Comparison of ENCODE assay signal across 18 cellular contexts in the genomic region with DNA sequence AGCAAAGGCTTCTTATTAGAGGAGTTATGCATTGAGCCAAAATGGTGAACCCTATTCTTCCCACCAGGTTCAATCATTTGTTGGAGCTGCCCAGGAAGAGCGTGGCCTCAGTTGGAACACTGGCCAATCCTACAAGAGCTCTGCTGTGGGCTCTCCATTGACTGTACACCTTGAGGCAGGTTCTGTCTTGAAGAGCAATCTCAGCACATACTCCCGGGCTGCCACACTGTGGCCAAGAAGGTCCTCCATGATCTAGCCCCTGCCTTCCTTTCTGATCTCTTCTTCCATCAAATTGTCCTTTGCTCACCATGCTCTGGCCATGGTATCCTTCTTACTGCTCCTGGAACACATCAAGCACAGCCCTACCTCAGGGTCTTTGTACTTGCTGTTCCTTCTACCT. TPM values are rescaled to one million over a fixed set of nuclear protein-coding genes. Genes with fewer than 3 reads are reported as not detected.
DNase-seq lines count a peak whose midpoint lies in the region; ATAC-seq and TF ChIP-seq lines count a peak whose summit lies in the region.
"Had no signal": no experiment of that assay in that cellular context is flagged by ENCODE, and none has a peak within 500 bp of the region (broad histone marks: within the 10 kb centered on the region; RNA-seq: fewer than 3 reads in every experiment).

No MANE protein-coding gene starts in this region.

- POLR2A ChIA-PET in MCF 10A (lab: Yijun Ruan, JAX) = interaction anchor here (0.7 kb wide), 1 partner anchor 22 kb away, joined by 3 read pairs; no protein-coding TSS in a partner anchor
- POLR2A ChIA-PET in Caco-2 (lab: Charles Lee) = no interaction called here
- POLR2A ChIA-PET in naive thymus-derived CD4-positive, alpha-beta T cell (lab: Charles Lee) = interaction anchor here (0.7 kb wide), 1 partner anchor 15 kb away, joined by 4 read pairs; no protein-coding TSS in a partner anchor

- H3K27ac ChIP-seq in mammary epithelial cell (ENCODE audit: insufficient read depth, low read depth, low read length) (no peak overlapping the region), VCaP (peak overlapping the region; percentile 31; the same call in 1 of the 2 replicates), foreskin keratinocyte (no peak overlapping the region), lower lobe of right lung (no peak overlapping the region)
- no peak overlapping the region for H3K27ac ChIP-seq in naive thymus-derived CD4-positive, alpha-beta T cell (ENCODE audit: low read depth, low read length)
- H3K27ac ChIP-seq: 22Rv1, BLaER1, HL-60 had no signal

- H3K27me3 Mint-ChIP-seq in MCF 10A (ENCODE audit: insufficient read depth, unreplicated experiment) (peaks cover 19% of the 10 kb centered on the region), Caco-2 (ENCODE audit: insufficient read depth, unreplicated experiment) (peaks cover 13% of the 10 kb centered on the region)
- peaks cover 10 to 25% (median 17%) of the 10 kb centered on the region in 5 donors for H3K27me3 Mint-ChIP-seq in naive thymus-derived CD4-positive, alpha-beta T cell

- no peak overlapping the region for H3K4me2 ChIP-seq in mammary epithelial cell (ENCODE audit: insufficient read depth, low read depth, low read length)
- H3K4me2 ChIP-seq: BLaER1 had no signal

- intact Hi-C loops in mammary epithelial cell (cut with micrococcal nuclease) (no loop called here), MCF 10A (cut with micrococcal nuclease) (loop anchor here (5.0 kb wide), 1 partner anchor 55 kb away; no protein-coding TSS in a partner anchor), Caco-2 (cut with micrococcal nuclease; ENCODE audit: unreplicated experiment) (no loop called here), lower lobe of right lung (cut with DNase I) (no loop called here)
- intact Hi-C loops in naive thymus-derived CD4-positive, alpha-beta T cell (cut with micrococcal nuclease) = no loop called here

- dilution Hi-C loops in mammary epithelial cell (cut with HindIII; ENCODE audit: low sequenced_read_pairs) = no loop called here

- TF ChIP-seq CTCF in mammary epithelial cell (conservative IDR thresholded peaks at IDR 0.05 in 1 of 2, IDR thresholded peaks at IDR 0.05 in 1 of 2; ENCODE audit: extremely low read depth in 1 of 2, insufficient read depth in 1 of 2, low read depth in 1 of 2, low read length in 2 of 2) = no peak
- no peak for TF ChIP-seq CTCF in MCF 10A (IDR thresholded peaks at IDR 0.05; ENCODE audit: unreplicated experiment)
- TF ChIP-seq CTCF in VCaP (conservative IDR thresholded peaks at IDR 0.05) = no peak
- no peak for TF ChIP-seq CTCF in foreskin keratinocyte (conservative IDR thresholded peaks at IDR 0.05)
- TF ChIP-seq CTCF in Caco-2 (IDR thresholded peaks at IDR 0.05; ENCODE audit: insufficient read depth in 1 of 2, low read depth in 1 of 2, low read length in 1 of 2, severe bottlenecking in 1 of 2, unreplicated experiment in 1 of 2) = no peak
- TF ChIP-seq CTCF in lower lobe of right lung (IDR thresholded peaks at IDR 0.05) = no peak

- H3K36me3 ChIP-seq in mammary epithelial cell (ENCODE audit: insufficient read depth, low read length) = no peaks in the 10 kb centered on the region
- H3K36me3 ChIP-seq in Caco-2 (ENCODE audit: control insufficient read depth, insufficient read depth, low read length) = no peaks in the 10 kb centered on the region
- H3K36me3 ChIP-seq in naive thymus-derived CD4-positive, alpha-beta T cell (ENCODE audit: control insufficient read depth in 2 of 3, insufficient read depth in 3 of 3, low read length in 3 of 3) = no peaks in the 10 kb centered on the region
- no peaks in the 10 kb centered on the region for H3K36me3 ChIP-seq in lower lobe of right lung
- H3K36me3 ChIP-seq: BLaER1, HAP-1 had no signal

- no CpG with 5 or more reads among the region's 2 CpGs for WGBS in mammary epithelial cell (ENCODE audit: low coverage, missing lambda C conversion rate)

- peaks cover 12% of the 10 kb centered on the region for H3K4me1 Mint-ChIP-seq in MCF 10A (ENCODE audit: insufficient read depth, unreplicated experiment)
- H3K4me1 Mint-ChIP-seq in Caco-2 (ENCODE audit: low read depth, unreplicated experiment) = no peaks in the 10 kb centered on the region
- H3K4me1 Mint-ChIP-seq in naive thymus-derived CD4-positive, alpha-beta T cell = peaks cover 0 to 7% (median 0%) of the 10 kb centered on the region in 7 donors

- CTCF ChIA-PET in mammary epithelial cell (lab: Charles Lee; ENCODE audit: low non-redundant PET) (no interaction called here), MCF 10A (lab: Yijun Ruan, JAX) (interaction anchor here (0.8 kb wide), 1 partner anchor 42 kb away, joined by 3 read pairs; no protein-coding TSS in a partner anchor), Caco-2 (lab: Charles Lee) (no interaction called here)
- CTCF ChIA-PET in naive thymus-derived CD4-positive, alpha-beta T cell (lab: Charles Lee) = interaction anchor here (0.7 kb wide), 1 partner anchor 10 kb away, joined by 4 read pairs; no protein-coding TSS in a partner anchor

- H3K36me3 Mint-ChIP-seq in MCF 10A (ENCODE audit: insufficient read depth, unreplicated experiment) = no peaks in the 10 kb centered on the region
- H3K36me3 Mint-ChIP-seq in Caco-2 (ENCODE audit: insufficient read depth, unreplicated experiment) = no peaks in the 10 kb centered on the region
- H3K36me3 Mint-ChIP-seq in naive thymus-derived CD4-positive, alpha-beta T cell = peaks cover 0 to 1% (median 0%) of the 10 kb centered on the region in 5 donors
- H3K36me3 Mint-ChIP-seq: CD14-positive monocyte; CD4-positive, alpha-beta memory T cell had no signal

- no peaks in the 10 kb centered on the region for H4K20me1 ChIP-seq in mammary epithelial cell (ENCODE audit: insufficient read depth, low read length)
- H4K20me1 ChIP-seq: BLaER1 had no signal

- no peaks in the 10 kb centered on the region for H3K9me3 Mint-ChIP-seq in MCF 10A (ENCODE audit: unreplicated experiment)
- no peaks in the 10 kb centered on the region for H3K9me3 Mint-ChIP-seq in Caco-2 (ENCODE audit: unreplicated experiment)
- H3K9me3 Mint-ChIP-seq in naive thymus-derived CD4-positive, alpha-beta T cell = peaks cover 0 to 2% (median 0%) of the 10 kb centered on the region in 11 donors
- H3K9me3 Mint-ChIP-seq: CD14-positive monocyte; CD4-positive, alpha-beta memory T cell; HFFc6 had no signal

- H3K9me3 ChIP-seq in mammary epithelial cell (replicated peaks; ENCODE audit: insufficient read depth, low read length) (no peaks in the 10 kb centered on the region), Caco-2 (no peaks in the 10 kb centered on the region), lower lobe of right lung (no peaks in the 10 kb centered on the region)
- no peaks in the 10 kb centered on the region for H3K9me3 ChIP-seq in naive thymus-derived CD4-positive, alpha-beta T cell (ENCODE audit: control insufficient read depth in 2 of 3, low read length in 3 of 3)
- H3K9me3 ChIP-seq: BLaER1, HAP-1 had no signal

- H3K27me3 ChIP-seq in mammary epithelial cell (ENCODE audit: insufficient read depth, low read length) (peaks cover 2% of the 10 kb centered on the region), foreskin keratinocyte (peaks cover 4% of the 10 kb centered on the region), Caco-2 (replicated peaks; ENCODE audit: control insufficient read depth, insufficient read depth, low read length) (no peaks in the 10 kb centered on the region), lower lobe of right lung (ENCODE audit: low read depth) (no peaks in the 10 kb centered on the region)
- H3K27me3 ChIP-seq in naive thymus-derived CD4-positive, alpha-beta T cell (ENCODE audit: control insufficient read depth in 2 of 2, insufficient read depth in 2 of 2, low read length in 2 of 2) = no peaks in the 10 kb centered on the region
- H3K27me3 ChIP-seq: BLaER1 had no signal

- H3K4me3 Mint-ChIP-seq in MCF 10A (ENCODE audit: unreplicated experiment) = no peak overlapping the region
- H3K4me3 Mint-ChIP-seq in Caco-2 (ENCODE audit: unreplicated experiment) = no peak overlapping the region
- no peak overlapping the region for H3K4me3 Mint-ChIP-seq in naive thymus-derived CD4-positive, alpha-beta T cell
- H3K4me3 Mint-ChIP-seq: CD14-positive monocyte; CD4-positive, alpha-beta memory T cell; HFFc6 had no signal

- H3K4me1 ChIP-seq in mammary epithelial cell (ENCODE audit: insufficient read depth, low read length) (no peaks in the 10 kb centered on the region), foreskin keratinocyte (no peaks in the 10 kb centered on the region), Caco-2 (no peaks in the 10 kb centered on the region), lower lobe of right lung (peaks cover 8% of the 10 kb centered on the region)
- H3K4me1 ChIP-seq in naive thymus-derived CD4-positive, alpha-beta T cell (ENCODE audit: control insufficient read depth in 2 of 2, insufficient read depth in 2 of 2, low read length in 2 of 2) = no peaks in the 10 kb centered on the region
- H3K4me1 ChIP-seq: BLaER1, HAP-1 had no signal

- peak; percentile 33 for ATAC-seq in foreskin keratinocyte
- no peak for ATAC-seq in naive thymus-derived CD4-positive, alpha-beta T cell
- no peak for ATAC-seq in lower lobe of right lung
- ATAC-seq: GM12878 had no signal

- H3K27ac Mint-ChIP-seq in MCF 10A (ENCODE audit: low read depth, unreplicated experiment) = no peak overlapping the region
- H3K27ac Mint-ChIP-seq in Caco-2 (ENCODE audit: unreplicated experiment) = no peak overlapping the region
- H3K27ac Mint-ChIP-seq in naive thymus-derived CD4-positive, alpha-beta T cell = no peak overlapping the region
- H3K27ac Mint-ChIP-seq: CD4-positive, alpha-beta memory T cell; HFFc6 had no signal

- H3K9ac ChIP-seq in mammary epithelial cell (ENCODE audit: insufficient read depth, low read length) = no peak overlapping the region
- H3K9ac ChIP-seq: BLaER1 had no signal

- no peaks in the 10 kb centered on the region for H3K79me2 ChIP-seq in mammary epithelial cell (ENCODE audit: insufficient read depth, low read length)

- BruUV-seq in mammary epithelial cell (replicated peaks; lab: Mats Ljungman, UMichigan) (no TSS peak), MCF 10A (replicated peaks; lab: Mats Ljungman, UMichigan) (no TSS peak), Caco-2 (replicated peaks; lab: Mats Ljungman, UMichigan) (no TSS peak)

- H2AFZ ChIP-seq in mammary epithelial cell (ENCODE audit: low read depth, low read length) = no peak overlapping the region

- in situ Hi-C loops in mammary epithelial cell (cut with MboI; ENCODE audit: low sequenced_read_pairs in 2 of 2) = no loop called here

- H3K4me3 ChIP-seq in mammary epithelial cell (replicated peaks in 1 of 3; ENCODE audit: insufficient read depth in 1 of 3, low read depth in 2 of 3, low read length in 3 of 3) = no peak overlapping the region
- H3K4me3 ChIP-seq in Caco-2 (ENCODE audit: low read depth, low read length) = no peak overlapping the region
- no peak overlapping the region for H3K4me3 ChIP-seq in naive thymus-derived CD4-positive, alpha-beta T cell (ENCODE audit: low read length)
- H3K4me3 ChIP-seq in lower lobe of right lung = no peak overlapping the region
- H3K4me3 ChIP-seq: BLaER1, GM12878, HAP-1 had no signal

- DNase-seq in mammary epithelial cell (peak; percentile 1), MCF 10A (ENCODE audit: unreplicated experiment) (no peak), foreskin keratinocyte (no peak), Caco-2 (no peak), lower lobe of right lung (no peak)
- DNase-seq in naive thymus-derived CD4-positive, alpha-beta T cell = no peak
- DNase-seq: Calu3; CD4-positive, alpha-beta memory T cell; DND-41; EL; HFFc6 had no signal

RNA-seq across cellular contexts. Expression of a gene that starts 5.7 kb away (rescaled TPM):
- total RNA-seq in mammary epithelial cell (10 to 100 TPM; 31.4 to 87.7 TPM), MCF 10A (2022) (11.8 and 18.9 TPM in 2 replicates), foreskin keratinocyte (22.4 and 22.5 TPM in 2 replicates), Caco-2 (2022) (22.9 and 24.4 TPM in 2 replicates), lower lobe of right lung (35.4 TPM)
- polyA plus RNA-seq in mammary epithelial cell (37.6 TPM), foreskin keratinocyte (14.6 and 17.5 TPM in 2 replicates)
- 22.4 TPM for polyA minus RNA-seq in mammary epithelial cell
- 10 to 100 TPM in 4 of 5 experiments, 1 to 10 TPM in 1; 9.2 to 20.0 (median 16.0) TPM for total RNA-seq in naive thymus-derived CD4-positive, alpha-beta T cell
- 10 to 100 TPM; 28.6 to 31.0 TPM for polyA plus RNA-seq in naive thymus-derived CD4-positive, alpha-beta T cell

RNA-seq across cellular contexts. Expression of a gene that starts 20.4 kb away (rescaled TPM):
- total RNA-seq in mammary epithelial cell = 10 to 100 TPM; 15.6 to 33.2 TPM
- polyA plus RNA-seq in mammary epithelial cell = 9.2 TPM
- polyA minus RNA-seq in mammary epithelial cell = 58.6 TPM
- total RNA-seq in MCF 10A (2022) = 7.5 and 14.3 TPM in 2 replicates
- total RNA-seq in foreskin keratinocyte = 1.9 and 2.2 TPM in 2 replicates
- 0.66 and 0.84 TPM in 2 replicates for polyA plus RNA-seq in foreskin keratinocyte
- 8.9 and 10.4 TPM in 2 replicates for total RNA-seq in Caco-2 (2022)
- total RNA-seq in naive thymus-derived CD4-positive, alpha-beta T cell = 100 to 1,000 TPM in 1 of 5 experiments, 10 to 100 TPM in 4; 66.7 to 118 (median 90.7) TPM
- polyA plus RNA-seq in naive thymus-derived CD4-positive, alpha-beta T cell = 10 to 100 TPM; 15.1 to 15.3 TPM
- 69.1 TPM for total RNA-seq in lower lobe of right lung

Comparison
In these comparisons a context has a peak if more than half of its experiments do, and no peak if none do; other contexts are left out.
1. CTCF ChIA-PET loops: an anchor here in MCF 10A (0.8 kb wide) and naive thymus-derived CD4-positive, alpha-beta T cell (0.7 kb wide); none called in mammary epithelial cell and Caco-2.